Comparison of ENCODE assay signal across 20 cellular contexts in the genomic region with DNA sequence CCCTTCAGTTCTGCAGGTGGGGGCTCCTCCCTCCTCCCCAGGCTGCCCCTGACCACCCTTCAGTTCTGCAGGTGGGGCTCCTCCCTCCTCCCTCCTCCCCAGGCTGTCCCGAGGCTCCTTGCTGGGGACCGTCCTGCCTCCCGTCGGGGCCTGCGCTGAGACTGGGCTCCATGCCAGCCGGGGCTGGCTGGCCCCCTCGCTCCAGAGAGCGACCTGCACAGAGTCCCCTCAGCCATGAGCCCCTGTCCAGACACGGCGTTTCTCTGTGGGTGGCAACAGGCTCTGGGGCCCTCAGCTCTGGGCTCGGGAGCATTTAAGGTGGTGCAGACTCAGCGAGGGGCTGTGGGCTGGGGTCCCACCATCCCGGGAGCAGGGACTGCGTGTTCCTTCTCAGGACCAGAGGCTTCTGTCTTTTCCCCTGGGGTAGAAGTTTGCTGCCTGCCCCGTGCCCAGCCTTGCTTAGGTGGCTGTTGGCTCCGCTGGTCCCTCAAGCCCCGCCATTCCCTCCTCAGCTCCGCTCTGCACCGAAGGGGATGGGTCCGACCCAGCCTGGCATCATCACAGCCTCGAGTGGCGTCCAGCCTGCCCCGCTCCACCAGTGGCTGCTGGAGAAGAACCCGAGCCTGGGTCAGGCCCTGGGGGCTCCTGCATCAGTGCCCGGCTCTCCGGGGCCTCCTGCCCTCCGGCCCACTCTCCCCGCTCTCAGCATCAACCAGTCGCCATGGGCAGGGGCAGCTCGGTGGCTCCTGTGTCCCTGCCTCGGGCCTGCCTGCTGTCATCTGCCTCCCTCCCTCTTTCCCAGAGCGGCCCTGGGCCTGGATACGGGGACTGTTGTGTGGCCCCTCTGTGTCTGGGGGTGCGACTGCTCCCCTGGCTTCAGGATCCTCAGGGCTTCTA.
"Had no signal": no experiment of that assay in that cellular context is flagged by ENCODE, and none has a peak within 500 bp of the region (broad histone marks: within the 10 kb centered on the region; RNA-seq: fewer than 3 reads in every experiment).

No MANE protein-coding gene starts in this region.

- H3K27ac Mint-ChIP-seq: activated naive CD8-positive, alpha-beta T cell; stimulated activated memory B cell treated with anti-CD40 and anti-IgM and Interleukin-4, amounts not matched to agents 10 μg/mL and 1 μg/mL and 100 μg/mL, for 72 hours had no signal

- H3K27me3 Mint-ChIP-seq: activated naive CD8-positive, alpha-beta T cell; brain; stimulated activated memory B cell treated with anti-CD40 and anti-IgM and Interleukin-4, amounts not matched to agents 10 μg/mL and 1 μg/mL and 100 μg/mL, for 72 hours had no signal

- H3K4me3 ChIP-seq: colonic mucosa, esophagus muscularis mucosa, heart right ventricle, spleen had no signal

- H3K4me3 Mint-ChIP-seq: activated naive CD8-positive, alpha-beta T cell; brain; nephron progenitor cell; stimulated activated memory B cell treated with anti-CD40 and anti-IgM and Interleukin-4, amounts not matched to agents 10 μg/mL and 1 μg/mL and 100 μg/mL, for 72 hours had no signal

- H3K27ac ChIP-seq: colonic mucosa, esophagus muscularis mucosa, heart right ventricle, spleen, VCaP had no signal

- H3K36me3 Mint-ChIP-seq: activated naive CD8-positive, alpha-beta T cell had no signal

- ATAC-seq: stimulated activated memory B cell treated with anti-CD40 and anti-IgM and Interleukin-4, amounts not matched to agents 10 μg/mL and 1 μg/mL and 100 μg/mL, for 72 hours had no signal

- H3K4me1 ChIP-seq: colonic mucosa, heart right ventricle had no signal

- DNase-seq: activated CD4-positive, alpha-beta T cell treated with anti-CD3 and anti-CD28 coated beads for 1 hour; activated CD8-positive, alpha-beta memory T cell treated with anti-CD3 and anti-CD28 coated beads for 24 hours; activated CD8-positive, alpha-beta memory T cell treated with anti-CD3 and anti-CD28 coated beads, Interleukin-2, amount 50 U/mL, for 48 hours; activated gamma-delta T cell; activated T-cell treated with anti-CD3 and anti-CD28 coated beads, Interleukin-2, amount 50 U/mL, for 48 hours; amygdala; central memory CD4-positive, alpha-beta T cell; colonic mucosa; heart right ventricle; immature natural killer cell; mesendoderm; nephron progenitor cell; occipital lobe; spleen; stimulated activated CD4-positive, alpha-beta T cell treated with anti-CD3 and anti-CD28 coated beads, Interleukin-4, amount 100 ng/mL, for 4 hours had no signal

- H3K27me3 ChIP-seq: colonic mucosa, esophagus muscularis mucosa, heart right ventricle, spleen had no signal

- H3K4me1 Mint-ChIP-seq: brain had no signal

- H3K9me3 ChIP-seq: colonic mucosa, esophagus muscularis mucosa, heart right ventricle, spleen had no signal

- H3K9me3 Mint-ChIP-seq: immature natural killer cell; nephron progenitor cell; stimulated activated memory B cell treated with anti-CD40 and anti-IgM and Interleukin-4, amounts not matched to agents 10 μg/mL and 1 μg/mL and 100 μg/mL, for 72 hours had no signal
